17 cellular contexts compared by ENCODE assay signal in genomic region chr5:142128675-142129208, GRCh38. TPM values are rescaled to one million over a fixed set of nuclear protein-coding genes. Genes with fewer than 3 reads are reported as not detected.
DNase-seq lines count a peak whose midpoint lies in the region; ATAC-seq, FAIRE-seq and TF ChIP-seq lines count a peak whose summit lies in the region.
"Had no signal": no experiment of that assay in that cellular context is flagged by ENCODE, and none has a peak within 500 bp of the region (broad histone marks: within the 10 kb centered on the region; RNA-seq: fewer than 3 reads in every experiment).

No MANE protein-coding gene starts in this region.

- intact Hi-C loops in activated naive CD4-positive, alpha-beta T cell treated with anti-CD3 and anti-CD28 coated beads for 36 hours (cut with micrococcal nuclease), result loop anchor here (1.0 to 2.0 kb wide), 2 partner anchors 9 to 18 kb away; no protein-coding TSS in a partner anchor
- intact Hi-C loops in K562 (cut with micrococcal nuclease), result no loop called here

- WGBS in K562 (ENCODE audit: insufficient coverage, low coverage, missing lambda C conversion rate), result 45% methylated on average over 3 of the region's 3 CpGs

- no peaks in the 10 kb centered on the region for H3K27me3 ChIP-seq in K562 (ENCODE audit: control insufficient read depth in 2 of 2, insufficient read depth in 2 of 2, low read length in 2 of 2)
- H3K27me3 ChIP-seq: sigmoid colon had no signal

- no peaks in the 10 kb centered on the region for H3K27me3 Mint-ChIP-seq in activated naive CD4-positive, alpha-beta T cell treated with anti-CD3 and anti-CD28 coated beads for 36 hours (ENCODE audit: low read depth)
- no peaks in the 10 kb centered on the region for H3K27me3 Mint-ChIP-seq in HFFc6 (ENCODE audit: insufficient read depth)
- H3K27me3 Mint-ChIP-seq in stimulated activated naive CD8-positive, alpha-beta T cell treated with anti-CD3 and anti-CD28 coated beads, Interleukin-15, Interleukin-2, amounts not matched to agents 100 ng/mL and 50 ng/mL, for 24 hours, result no peaks in the 10 kb centered on the region

- peaks cover 1% of the 10 kb centered on the region for H3K9me3 Mint-ChIP-seq in activated naive CD4-positive, alpha-beta T cell treated with anti-CD3 and anti-CD28 coated beads for 36 hours
- H3K9me3 Mint-ChIP-seq in HFFc6, result no peaks in the 10 kb centered on the region
- peaks cover 4% of the 10 kb centered on the region for H3K9me3 Mint-ChIP-seq in stimulated activated naive CD8-positive, alpha-beta T cell treated with anti-CD3 and anti-CD28 coated beads, Interleukin-15, Interleukin-2, amounts not matched to agents 100 ng/mL and 50 ng/mL, for 24 hours

- POLR2A ChIA-PET in K562 (lab: Yijun Ruan, JAX), result interaction anchor here (0.6 to 1.6 kb wide), 4 partner anchors 9 to 687 kb away, joined by 3 to 4 read pairs (median 4); no protein-coding TSS in a partner anchor

- H3K4me1 Mint-ChIP-seq in activated naive CD4-positive, alpha-beta T cell treated with anti-CD3 and anti-CD28 coated beads for 36 hours (ENCODE audit: low read depth), result peaks cover 69% of the 10 kb centered on the region
- peaks cover 31% of the 10 kb centered on the region for H3K4me1 Mint-ChIP-seq in HFFc6 (ENCODE audit: low read depth)
- peaks cover 68% of the 10 kb centered on the region for H3K4me1 Mint-ChIP-seq in stimulated activated naive CD8-positive, alpha-beta T cell treated with anti-CD3 and anti-CD28 coated beads, Interleukin-15, Interleukin-2, amounts not matched to agents 100 ng/mL and 50 ng/mL, for 24 hours (ENCODE audit: low read depth)

- H4K20me1 ChIP-seq in K562 (replicated peaks; ENCODE audit: control insufficient read depth, insufficient read depth, low read length), result no peaks in the 10 kb centered on the region

- TF ChIP-seq EP300 in K562 (IDR thresholded peaks at IDR 0.05; ENCODE audit: low read length), result no peak

- H3K27ac Mint-ChIP-seq in activated naive CD4-positive, alpha-beta T cell treated with anti-CD3 and anti-CD28 coated beads for 36 hours, result peak overlapping the region; percentile 57
- H3K27ac Mint-ChIP-seq in HFFc6, result peak overlapping the region; percentile 65
- peak overlapping the region; percentile 67 for H3K27ac Mint-ChIP-seq in stimulated activated naive CD8-positive, alpha-beta T cell treated with anti-CD3 and anti-CD28 coated beads, Interleukin-15, Interleukin-2, amounts not matched to agents 100 ng/mL and 50 ng/mL, for 24 hours

- peaks cover 20% of the 10 kb centered on the region; the same call in 2 of the 3 replicates for H3K36me3 ChIP-seq in K562 (ENCODE audit: control insufficient read depth, insufficient read depth, low read length)

- CTCF ChIA-PET in activated naive CD4-positive, alpha-beta T cell treated with anti-CD3 and anti-CD28 coated beads for 36 hours (lab: Charles Lee), result interaction anchor here (0.6 to 2.1 kb wide), 8 partner anchors 11 to 160 kb away, joined by 3 to 8 read pairs (median 4); partner anchors contain the start of gene RNF14
- CTCF ChIA-PET in K562 (lab: Yijun Ruan, JAX; ENCODE audit: low intra/inter-chr PET ratio), result interaction anchor here (0.6 kb wide), 1 partner anchor 126 kb away, joined by 3 read pairs; no protein-coding TSS in a partner anchor

- no peak for DNase-seq in activated naive CD4-positive, alpha-beta T cell treated with anti-CD3 and anti-CD28 coated beads for 36 hours
- no peak for DNase-seq in activated naive CD4-positive, alpha-beta T cell treated with Interleukin-2 at 50 U/mL for 16 hours
- no peak for DNase-seq in HFFc6
- DNase-seq in K562 (ENCODE audit: extremely low read depth in 1 of 4, low spot score in 3 of 4), result no peak
- no peak for DNase-seq in amniotic stem cell (lab: John Stamatoyannopoulos, UW)
- DNase-seq: effector CD4-positive, alpha-beta T cell; HCEC 1CT; IMR-90; NCI-H1694; RPMI8226; sigmoid colon had no signal

- ATAC-seq in K562 (peak; percentile 20; the same call in 2 of the 3 replicates), GM18909 (IDR thresholded peaks at IDR 0.05; ENCODE audit: poor library complexity, unreplicated experiment) (no peak)

- peaks cover 36% of the 10 kb centered on the region for H3K36me3 Mint-ChIP-seq in activated naive CD4-positive, alpha-beta T cell treated with anti-CD3 and anti-CD28 coated beads for 36 hours (ENCODE audit: low read depth)
- peaks cover 12% of the 10 kb centered on the region; the same call in 1 of the 2 replicates for H3K36me3 Mint-ChIP-seq in HFFc6 (ENCODE audit: low read depth)
- peaks cover 53% of the 10 kb centered on the region for H3K36me3 Mint-ChIP-seq in stimulated activated naive CD8-positive, alpha-beta T cell treated with anti-CD3 and anti-CD28 coated beads, Interleukin-15, Interleukin-2, amounts not matched to agents 100 ng/mL and 50 ng/mL, for 24 hours (ENCODE audit: low read depth)

- TF ChIP-seq POLR2A in K562 (conservative IDR thresholded peaks at IDR 0.05), result no peak

- in situ Hi-C loops in K562 (cut with MboI), result loop anchor here (25.0 kb wide), 1 partner anchor 916 kb away; the partner anchor contains the start of genes PCDHB12, PCDHB13 and PCDHB14

- H3K9me1 ChIP-seq in K562 (ENCODE audit: control insufficient read depth, insufficient read depth, low read length), result no peaks in the 10 kb centered on the region

- no peaks in the 10 kb centered on the region for H3K9me3 ChIP-seq in K562 (replicated peaks; ENCODE audit: control insufficient read depth, insufficient read depth, low read depth, low read length)
- H3K9me3 ChIP-seq: sigmoid colon had no signal

- TF ChIP-seq CTCF in HFFc6 (IDR thresholded peaks at IDR 0.05), result no peak
- TF ChIP-seq CTCF in K562 (IDR thresholded peaks at IDR 0.05 in 2 of 3, conservative IDR thresholded peaks at IDR 0.05 in 1 of 3; ENCODE audit: insufficient read depth in 2 of 3, low read depth in 1 of 3, low read length in 3 of 3), result no peak

- no peak overlapping the region for H3K4me3 ChIP-seq in K562
- H3K4me3 ChIP-seq: lung, sigmoid colon had no signal

- FAIRE-seq in K562 (lab: Jason Lieb, UNC), result no peak
- FAIRE-seq: D721Med, islet of Langerhans, urothelium cell line had no signal

- TF ChIP-seq RAD21 in K562 (CRISPR knock-in tag; conservative IDR thresholded peaks at IDR 0.05 in 1 of 2, IDR thresholded peaks at IDR 0.05 in 1 of 2), result no peak

- H3K27ac ChIP-seq in K562 (ENCODE audit: extremely low read depth, low read depth, low read length), result no peak overlapping the region; the same call in 2 of the 3 replicates
- H3K27ac ChIP-seq: sigmoid colon had no signal

- peaks cover 62% of the 10 kb centered on the region for H3K79me2 ChIP-seq in K562 (ENCODE audit: control insufficient read depth, insufficient read depth, low read length)

- BruUV-seq in K562 (replicated peaks; lab: Mats Ljungman, UMichigan), result no TSS peak

- H3K4me3 Mint-ChIP-seq in activated naive CD4-positive, alpha-beta T cell treated with anti-CD3 and anti-CD28 coated beads for 36 hours, result no peak overlapping the region
- H3K4me3 Mint-ChIP-seq in HFFc6, result peak overlapping the region; percentile 82
- H3K4me3 Mint-ChIP-seq in stimulated activated naive CD8-positive, alpha-beta T cell treated with anti-CD3 and anti-CD28 coated beads, Interleukin-15, Interleukin-2, amounts not matched to agents 100 ng/mL and 50 ng/mL, for 24 hours, result no peak overlapping the region

- peaks cover 0 to 11% of the 10 kb centered on the region in 2 experiments; a peak in 3 of 5 replicates for H3K4me1 ChIP-seq in K562 (replicated peaks in 1 of 2; ENCODE audit: control insufficient read depth in 2 of 2, insufficient read depth in 2 of 2, low read length in 2 of 2)

- H3K4me2 ChIP-seq in K562 (ENCODE audit: insufficient read depth, low read length), result no peak overlapping the region

- H2AFZ ChIP-seq in K562 (ENCODE audit: low read depth, low read length), result no peak overlapping the region

- no peak overlapping the region for H3K9ac ChIP-seq in K562 (ENCODE audit: insufficient read depth in 1 of 2, low read depth in 2 of 2, low read length in 2 of 2)

TF ChIP-seq in K562, 482 proteins besides CTCF, POLR2A, EP300 and RAD21 (continues in another document):
- TF ChIP-seq MAFF (IDR thresholded peaks at IDR 0.05; ENCODE audit: low read length) (0 out of 2 replicates have a peak, but pooled peaks have one; percentile 5), ZNF764 (CRISPR knock-in tag; IDR thresholded peaks at IDR 0.05; ENCODE audit: low read depth) (no peak), WHSC1 (IDR thresholded peaks at IDR 0.05; ENCODE audit: low read length) (no peak), EGR1 (conservative IDR thresholded peaks at IDR 0.05) (no peak), HNRNPL (IDR thresholded peaks at IDR 0.05; ENCODE audit: low read depth, low read length) (no peak), C11orf30 (IDR thresholded peaks at IDR 0.05; ENCODE audit: low read depth) (peak; percentile 61)

RNA-seq across cellular contexts. Expression of gene NDFIP1, which starts 20.2 kb away (rescaled TPM):
- total RNA-seq in activated naive CD4-positive, alpha-beta T cell treated with anti-CD3 and anti-CD28 coated beads for 36 hours, result 100 to 1,000 TPM; 103 to 104 TPM
- total RNA-seq in HFFc6 (2021; fragmentation: NEBNext Ultra II Directional; extraction: Animal tissue kit (Norgen Biotek cat#: 25700)), result 10 to 100 TPM; 57.7 to 69.9 (median 63.0) TPM
- 20.9 and 53.7 TPM in 2 replicates for total RNA-seq in K562 (2011; cell fraction: chromatin; rRNA removed; ENCODE audit: low replicate concordance)
- 22.1 and 24.3 TPM in 2 replicates for total RNA-seq in K562 (2011; cell fraction: nucleolus; rRNA removed)
- total RNA-seq in K562 (2011; cell fraction: nucleoplasm; rRNA removed), result 42.7 and 56.4 TPM in 2 replicates
- total RNA-seq in K562 (2014; rRNA removed), result 33.2 and 47.8 TPM in 2 replicates
- 36.8 and 39.3 TPM in 2 replicates for total RNA-seq in K562 (2014; rRNA removed; fragmentation: Illumina TruSeq; extraction: Trizol)
- total RNA-seq in K562 (2015; rRNA removed; fragmentation: Illumina TruSeq; extraction: Trizol), result 27.1 and 31.4 TPM in 2 replicates
- total RNA-seq in K562 (2021), result 35.8 and 36.3 TPM in 2 replicates
- 17.2 and 31.9 TPM in 2 replicates for polyA plus RNA-seq in K562 (2011; rRNA removed)
- 10.5 and 38.6 TPM in 2 replicates for polyA plus RNA-seq in K562 (2011; cell fraction: cytosol; rRNA removed)
- polyA plus RNA-seq in K562 (2011; cell fraction: nucleus; rRNA removed), result 5.0 and 5.5 TPM in 2 replicates
- 30.5 and 36.1 TPM in 2 replicates for polyA plus RNA-seq in K562 (2012)
- 25.8 and 29.7 TPM in 2 replicates for polyA plus RNA-seq in K562 (2014; fragmentation: Illumina TruSeq; extraction: Trizol)
- 1 to 10 TPM; 5.3 to 7.6 TPM for polyA plus RNA-seq in K562 (2014; fragmentation: Nextera tagmentation; extraction: Ambion mirVana)
- polyA plus RNA-seq in K562 (2014; rRNA removed), result 26.0 and 37.5 TPM in 2 replicates
- 16.9 and 24.5 TPM in 2 replicates for polyA minus RNA-seq in K562 (2011; rRNA and poly(A)+ RNA removed)
- polyA minus RNA-seq in K562 (2011; cell fraction: cytosol; rRNA and poly(A)+ RNA removed), result 7.8 and 11.8 TPM in 2 replicates
- 11.8 and 14.9 TPM in 2 replicates for polyA minus RNA-seq in K562 (2011; cell fraction: nucleus; rRNA and poly(A)+ RNA removed)
